Comparison of ENCODE assay signal across 22 cellular contexts in genomic region chr12:67471810-67472209, GRCh38.
DNase-seq lines count a peak whose midpoint lies in the region; FAIRE-seq and TF ChIP-seq lines count a peak whose summit lies in the region.
"Had no signal": no experiment of that assay in that cellular context is flagged by ENCODE, and none has a peak within 500 bp of the region (broad histone marks: within the 10 kb centered on the region; RNA-seq: fewer than 3 reads in every experiment).

No MANE protein-coding gene starts in this region.

- H4K5ac ChIP-seq in H1 (ENCODE audit: insufficient read length, low read depth, low read length), result no peak overlapping the region

- H2AFZ ChIP-seq in H1 (ENCODE audit: low read length), result peak overlapping the region; percentile 87; the same call in 1 of the 2 replicates

- TF ChIP-seq POLR2A in H1 (IDR thresholded peaks at IDR 0.05; ENCODE audit: control extremely low read depth in 1 of 2, low read depth in 2 of 2, low read length in 2 of 2), result no peak

- H3K4me1 ChIP-seq in H1 (replicated peaks in 1 of 4; ENCODE audit: control insufficient read depth in 3 of 4, insufficient read depth in 4 of 4, low read length in 3 of 4), result peaks cover 4 to 14% (median 8%) of the 10 kb centered on the region in 4 experiments

- H2BK5ac ChIP-seq in H1 (ENCODE audit: low read depth, low read length), result 0 out of 2 replicates have a peak overlapping the region, but pooled peaks have one; percentile 18

- no peaks in the 10 kb centered on the region for H3K79me2 ChIP-seq in H1 (ENCODE audit: control insufficient read depth in 1 of 2, insufficient read depth in 2 of 2, low read length in 2 of 2)

- TF ChIP-seq EP300 in H1 (IDR thresholded peaks at IDR 0.05; ENCODE audit: borderline replicate concordance in 1 of 2, low read depth in 2 of 2, low read length in 2 of 2), result no peak

- H3K9me3 ChIP-seq in H1 (ENCODE audit: insufficient read depth in 2 of 2, low read depth in 1 of 2, low read length in 1 of 2), result no peaks in the 10 kb centered on the region

- H3K79me1 ChIP-seq in H1 (ENCODE audit: low read depth, low read length), result no peaks in the 10 kb centered on the region

- H3K27me3 ChIP-seq in H1 (replicated peaks in 1 of 4; ENCODE audit: control insufficient read depth in 3 of 4, extremely low read depth in 1 of 4, insufficient read depth in 3 of 4, low read length in 3 of 4), result no peaks in the 10 kb centered on the region

- no peak overlapping the region for H2AK5ac ChIP-seq in H1 (ENCODE audit: low read depth, low read length)

- no peak for TF ChIP-seq CTCF in H1 (IDR thresholded peaks at IDR 0.05; ENCODE audit: control extremely low read depth in 1 of 3, insufficient read depth in 1 of 3, low read depth in 1 of 3, low read length in 3 of 3)

- no peak overlapping the region for H4K91ac ChIP-seq in H1 (replicated peaks; ENCODE audit: insufficient read length, low read length)

- no peak overlapping the region for H2BK12ac ChIP-seq in H1 (ENCODE audit: low read depth, low read length)

- no peak overlapping the region for H3K9ac ChIP-seq in H1 (replicated peaks in 1 of 4; ENCODE audit: extremely low read depth in 1 of 4, low read depth in 3 of 4, low read length in 3 of 4)

- H2BK20ac ChIP-seq in H1 (ENCODE audit: low read length), result no peak overlapping the region

- FAIRE-seq in H1 (lab: Jason Lieb, UNC), result no peak
- FAIRE-seq: colon, RCC 7860, small intestine had no signal

- H4K8ac ChIP-seq in H1 (ENCODE audit: extremely low read depth, insufficient read depth, low read length), result no peak overlapping the region

- no peak for TF ChIP-seq RAD21 in H1 (IDR thresholded peaks at IDR 0.05 in 1 of 2, conservative IDR thresholded peaks at IDR 0.05 in 1 of 2; ENCODE audit: low read depth in 2 of 2, low read length in 2 of 2)

- DNase-seq in DMS79 treated with DMSO at 0.1 percent for 48 hours (lab: John Stamatoyannopoulos, UW) (peak; percentile 28), DMS79 (lab: John Stamatoyannopoulos, UW) (no peak), H1 (ENCODE audit: low read depth in 1 of 2, low spot score in 2 of 2) (no peak), inferior parietal cortex (ENCODE audit: extremely low spot score) (peak; percentile 40), superior temporal gyrus (ENCODE audit: extremely low spot score) (peak; percentile 58), NCI-H2196 treated with DMSO at 0.1 percent for 48 hours (lab: John Stamatoyannopoulos, UW; ENCODE audit: unreplicated experiment) (no peak), mucosa of gallbladder (ENCODE audit: low spot score) (no peak), NCI-H82 (lab: John Stamatoyannopoulos, UW) (no peak)
- DNase-seq: 8988T; activated CD4-positive, alpha-beta T cell treated with anti-CD3 and anti-CD28 coated beads for 48 hours; activated effector memory CD4-positive, alpha-beta T cell treated with Interleukin-2 at 50 U/mL for 16 hours; activated T-cell treated with anti-CD3 and anti-CD28 coated beads for 4 hours; effector CD4-positive, alpha-beta T cell; GDM1; islet precursor cell; naive thymus-derived CD4-positive, alpha-beta T cell; NCI-H526 treated with DMSO at 0.1 percent for 48 hours; small intestine; stimulated activated naive B cell treated with anti-CD40 and anti-IgM and Interleukin-4, amounts not matched to agents 10 μg/mL and 1 μg/mL and 100 μg/mL, for 72 hours; SW 1271 had no signal

- no peaks in the 10 kb centered on the region for H3K23me2 ChIP-seq in H1 (ENCODE audit: low read depth, low read length)

- no peak overlapping the region for H3K56ac ChIP-seq in H1 (replicated peaks; ENCODE audit: insufficient read length, low read depth, low read length)

- H3K4ac ChIP-seq in H1 (replicated peaks; ENCODE audit: insufficient read length, low read depth, low read length), result no peak overlapping the region

- H3K4me2 ChIP-seq in H1 (ENCODE audit: insufficient read depth in 1 of 2, low read depth in 2 of 2, low read length in 2 of 2), result no peak overlapping the region

- H3K23ac ChIP-seq in H1 (ENCODE audit: insufficient read length), result no peak overlapping the region

- CTCF ChIA-PET in H1 (lab: Charles Lee; ENCODE audit: partially characterized antibody), result no interaction called here

- no peak overlapping the region for H3K4me3 ChIP-seq in H1 (ENCODE audit: extremely low read depth in 1 of 4, insufficient read depth in 2 of 4, low read depth in 3 of 4, low read length in 4 of 4)

- no peak overlapping the region for H3K14ac ChIP-seq in H1 (ENCODE audit: insufficient read length)

- no peak overlapping the region; the same call in 1 of the 2 replicates for H3K18ac ChIP-seq in H1 (ENCODE audit: extremely low read depth, low read length)

- H4K20me1 ChIP-seq in H1 (replicated peaks in 1 of 2; ENCODE audit: control insufficient read depth in 1 of 2, insufficient read depth in 2 of 2, low read length in 2 of 2), result no peaks in the 10 kb centered on the region

- H3K27ac ChIP-seq in H1 (ENCODE audit: low read depth, low read length), result no peak overlapping the region

- H3K36me3 ChIP-seq in H1 (ENCODE audit: control insufficient read depth in 2 of 4, insufficient read depth in 4 of 4, low read length in 3 of 4), result no peaks in the 10 kb centered on the region

- H2BK120ac ChIP-seq in H1 (replicated peaks; ENCODE audit: low read depth, low read length), result no peak overlapping the region

- POLR2A ChIA-PET in H1 (lab: Charles Lee; ENCODE audit: partially characterized antibody), result no interaction called here

- WGBS in H1 (ENCODE audit: extremely low coverage in 1 of 2, insufficient coverage in 1 of 2, insufficient read length in 1 of 2, insufficient replicate concordance in 2 of 2, low coverage in 1 of 2, low lambda C conversion rate in 2 of 2, missing lambda C conversion rate in 1 of 2), 2 experiments, result 89% methylated on average over 3 of the region's 3 CpGs; no CpG with 5 or more reads in 1 of the 2 experiments

- no peak overlapping the region for H2BK15ac ChIP-seq in H1 (ENCODE audit: low read length)

TF ChIP-seq in H1, 55 proteins besides CTCF, POLR2A, EP300 and RAD21:
- TF ChIP-seq GABPA (IDR thresholded peaks at IDR 0.05; ENCODE audit: borderline replicate concordance, insufficient read depth, low read length) (no peak), NANOG (IDR thresholded peaks at IDR 0.05; ENCODE audit: insufficient read depth, low read depth, low read length, poor library complexity, severe bottlenecking) (no peak), CHD1 (IDR thresholded peaks at IDR 0.05; ENCODE audit: low read depth, low read length) (no peak), TAF1 (IDR thresholded peaks at IDR 0.05; ENCODE audit: low read depth, low read length) (no peak)

Comparison
In these comparisons a context has a peak if more than half of its experiments do, and no peak if none do; other contexts are left out.
1. DNase-seq: peak in DMS79 treated with DMSO at 0.1 percent for 48 hours (single experiment), inferior parietal cortex (single experiment) and superior temporal gyrus (single experiment); none in DMS79 (single experiment), H1 (0 of 2), NCI-H2196 treated with DMSO at 0.1 percent for 48 hours (single experiment), mucosa of gallbladder (single experiment) and NCI-H82 (single experiment).